24 cellular contexts compared by ENCODE assay signal in genomic region chr11:15569626-15570025, GRCh38.
A peak's percentile ranks its signal among the peaks of the same experiment; 100 is the strongest.
DNase-seq lines count a peak whose midpoint lies in the region; ATAC-seq and TF ChIP-seq lines count a peak whose summit lies in the region.
"Had no signal": no experiment of that assay in that cellular context is flagged by ENCODE, and none has a peak within 500 bp of the region (broad histone marks: within the 10 kb centered on the region; RNA-seq: fewer than 3 reads in every experiment).

No MANE protein-coding gene starts in this region.

- no peak overlapping the region for H3K9ac ChIP-seq in adipocyte (ENCODE audit: low read length)

- no peaks in the 10 kb centered on the region for H3K9me2 ChIP-seq in hepatocyte (replicated peaks; ENCODE audit: insufficient read depth)

- H4K20me1 ChIP-seq in hepatocyte (ENCODE audit: insufficient read depth, poor library complexity, severe bottlenecking), result no peaks in the 10 kb centered on the region

- 28 to 30% methylated on average over 5 of the region's 5 CpGs for WGBS in lung, 2 donors
- 58% methylated on average over 5 of the region's 5 CpGs for whole genome bisulfite sequencing in hepatocyte (ENCODE audit: low lambda C conversion rate, missing lambda C conversion rate)

- H3K36me3 ChIP-seq in adipocyte (ENCODE audit: control insufficient read depth, insufficient read depth, low read length, severe bottlenecking) (no peaks in the 10 kb centered on the region), lung (ENCODE audit: control insufficient read depth in 2 of 2, insufficient read depth in 2 of 2, low read length in 2 of 2) (no peaks in the 10 kb centered on the region), hepatocyte (replicated peaks; ENCODE audit: insufficient read depth, low read depth) (no peaks in the 10 kb centered on the region)
- H3K36me3 ChIP-seq: adrenal gland, HAP-1, prostate gland, transverse colon had no signal

- H3K4me1 ChIP-seq in adipocyte (ENCODE audit: control insufficient read depth, insufficient read depth, low read length) (no peaks in the 10 kb centered on the region), lung (ENCODE audit: control insufficient read depth in 2 of 2, insufficient read depth in 2 of 2, low read length in 2 of 2) (peaks cover 0 to 2% of the 10 kb centered on the region in 2 donors), hepatocyte (ENCODE audit: insufficient read depth) (no peaks in the 10 kb centered on the region)
- H3K4me1 ChIP-seq: adrenal gland, prostate gland, transverse colon had no signal

- H3K4me3 ChIP-seq in adipocyte (ENCODE audit: low read length) (no peak overlapping the region), lung (no peak overlapping the region), hepatocyte (no peak overlapping the region)
- H3K4me3 ChIP-seq: adrenal gland, HAP-1, prostate gland, smooth muscle cell, transverse colon had no signal

- no peaks in the 10 kb centered on the region for H3K9me3 Mint-ChIP-seq in activated T-helper 17 cell treated with anti-CD3 and anti-CD28 coated beads, Interleukin-2, amount 50 U/mL, for 72 hours
- H3K9me3 Mint-ChIP-seq in activated T-helper 2 cell treated with anti-CD3 and anti-CD28 coated beads, Interferon-gamma antibody, Interleukin-2, Interleukin-4, amounts not matched to agents 10 μg/mL and 5 μg/mL and 100 μg/mL, durations not matched to agents 14 hours and 24 hours and 36 hours, result peaks cover 3% of the 10 kb centered on the region
- H3K9me3 Mint-ChIP-seq: stimulated activated naive CD8-positive, alpha-beta T cell treated with anti-CD3 and anti-CD28 coated beads, Interleukin-15, amount 100 ng/mL, for 72 hours had no signal

- TF ChIP-seq CTCF in lung (IDR thresholded peaks at IDR 0.05; ENCODE audit: control extremely low read depth, extremely low read depth) (no peak), hepatocyte (IDR thresholded peaks at IDR 0.05; ENCODE audit: poor library complexity) (no peak)

- no peak overlapping the region for H3K27ac Mint-ChIP-seq in activated T-helper 17 cell treated with anti-CD3 and anti-CD28 coated beads, Interleukin-2, amount 50 U/mL, for 72 hours
- no peak overlapping the region for H3K27ac Mint-ChIP-seq in activated T-helper 2 cell treated with anti-CD3 and anti-CD28 coated beads, Interferon-gamma antibody, Interleukin-2, Interleukin-4, amounts not matched to agents 10 μg/mL and 5 μg/mL and 100 μg/mL, durations not matched to agents 14 hours and 24 hours and 36 hours
- H3K27ac Mint-ChIP-seq: CD4-positive, alpha-beta memory T cell; stimulated activated naive CD8-positive, alpha-beta T cell treated with anti-CD3 and anti-CD28 coated beads, Interleukin-15, amount 100 ng/mL, for 72 hours had no signal

- peak; percentile 12 for DNase-seq in Daoy (ENCODE audit: low read depth)
- peak; percentile 6 for DNase-seq in adipocyte (ENCODE audit: low read depth)
- peak; percentile 89 for DNase-seq in foreskin melanocyte
- DNase-seq in lung (ENCODE audit: low spot score), result no peak
- DNase-seq in hepatocyte (ENCODE audit: low spot score), result no peak
- no peak for DNase-seq in activated T-helper 2 cell treated with anti-CD3 and anti-CD28 coated beads, Interferon-gamma antibody, Interleukin-2, Interleukin-4, amounts not matched to agents 10 μg/mL and 5 μg/mL and 100 μg/mL, durations not matched to agents 14 hours and 24 hours and 36 hours (ENCODE audit: low spot score)
- DNase-seq: activated CD4-positive, alpha-beta T cell treated with anti-CD3 and anti-CD28 coated beads for 4 hours; activated gamma-delta T cell; CD4-positive, alpha-beta memory T cell; cerebellar nuclear complex; erythroblast; KG1; MV-4-11; NCI-H187 treated with DMSO at 0.1 percent for 48 hours; RPMI8226; stimulated activated CD4-positive, alpha-beta T cell treated with anti-CD3 and anti-CD28 coated beads, Interleukin-4, amount 100 ng/mL, for 4 hours; stimulated activated naive CD8-positive, alpha-beta T cell treated with anti-CD3 and anti-CD28 coated beads, Interleukin-15, amount 100 ng/mL, for 72 hours; transverse colon had no signal

- no peaks in the 10 kb centered on the region for H3K4me1 Mint-ChIP-seq in activated T-helper 17 cell treated with anti-CD3 and anti-CD28 coated beads, Interleukin-2, amount 50 U/mL, for 72 hours
- no peaks in the 10 kb centered on the region for H3K4me1 Mint-ChIP-seq in activated T-helper 2 cell treated with anti-CD3 and anti-CD28 coated beads, Interferon-gamma antibody, Interleukin-2, Interleukin-4, amounts not matched to agents 10 μg/mL and 5 μg/mL and 100 μg/mL, durations not matched to agents 14 hours and 24 hours and 36 hours (ENCODE audit: low read depth)
- H3K4me1 Mint-ChIP-seq: CD4-positive, alpha-beta memory T cell; stimulated activated naive CD8-positive, alpha-beta T cell treated with anti-CD3 and anti-CD28 coated beads, Interleukin-15, amount 100 ng/mL, for 72 hours had no signal

- H3K9me3 ChIP-seq in adipocyte (ENCODE audit: control insufficient read depth, low read length) (no peaks in the 10 kb centered on the region), lung (ENCODE audit: control insufficient read depth in 2 of 2, insufficient read depth in 1 of 2, low read length in 1 of 2) (no peaks in the 10 kb centered on the region), hepatocyte (ENCODE audit: low read depth) (no peaks in the 10 kb centered on the region)
- H3K9me3 ChIP-seq: adrenal gland, HAP-1, prostate gland, transverse colon had no signal

- no peaks in the 10 kb centered on the region for H3K36me3 Mint-ChIP-seq in activated T-helper 17 cell treated with anti-CD3 and anti-CD28 coated beads, Interleukin-2, amount 50 U/mL, for 72 hours (ENCODE audit: low read depth)
- no peaks in the 10 kb centered on the region for H3K36me3 Mint-ChIP-seq in activated T-helper 2 cell treated with anti-CD3 and anti-CD28 coated beads, Interferon-gamma antibody, Interleukin-2, Interleukin-4, amounts not matched to agents 10 μg/mL and 5 μg/mL and 100 μg/mL, durations not matched to agents 14 hours and 24 hours and 36 hours (ENCODE audit: low read depth)
- H3K36me3 Mint-ChIP-seq: CD4-positive, alpha-beta memory T cell had no signal

- peak; percentile 10 for ATAC-seq in lung (ENCODE audit: insufficient read depth, low FRiP score)
- ATAC-seq in activated T-helper 17 cell treated with anti-CD3 and anti-CD28 coated beads, Interleukin-2, amount 50 U/mL, for 72 hours (replicated peaks), result no peak
- ATAC-seq in GM21423 (IDR thresholded peaks at IDR 0.05; ENCODE audit: unreplicated experiment), result no peak
- ATAC-seq: stimulated activated naive CD8-positive, alpha-beta T cell treated with anti-CD3 and anti-CD28 coated beads, Interleukin-15, amount 100 ng/mL, for 72 hours had no signal

- H3K4me3 Mint-ChIP-seq in activated T-helper 17 cell treated with anti-CD3 and anti-CD28 coated beads, Interleukin-2, amount 50 U/mL, for 72 hours, result no peak overlapping the region
- no peak overlapping the region for H3K4me3 Mint-ChIP-seq in activated T-helper 2 cell treated with anti-CD3 and anti-CD28 coated beads, Interferon-gamma antibody, Interleukin-2, Interleukin-4, amounts not matched to agents 10 μg/mL and 5 μg/mL and 100 μg/mL, durations not matched to agents 14 hours and 24 hours and 36 hours (ENCODE audit: low read depth)
- H3K4me3 Mint-ChIP-seq: CD4-positive, alpha-beta memory T cell; stimulated activated naive CD8-positive, alpha-beta T cell treated with anti-CD3 and anti-CD28 coated beads, Interleukin-15, amount 100 ng/mL, for 72 hours had no signal

- H2AFZ ChIP-seq in hepatocyte, result no peak overlapping the region

- no peak overlapping the region for H3K4me2 ChIP-seq in hepatocyte
- H3K4me2 ChIP-seq: smooth muscle cell had no signal

- no peaks in the 10 kb centered on the region for H3K79me2 ChIP-seq in hepatocyte

- peaks cover 7% of the 10 kb centered on the region for H3K27me3 Mint-ChIP-seq in activated T-helper 17 cell treated with anti-CD3 and anti-CD28 coated beads, Interleukin-2, amount 50 U/mL, for 72 hours
- H3K27me3 Mint-ChIP-seq in activated T-helper 2 cell treated with anti-CD3 and anti-CD28 coated beads, Interferon-gamma antibody, Interleukin-2, Interleukin-4, amounts not matched to agents 10 μg/mL and 5 μg/mL and 100 μg/mL, durations not matched to agents 14 hours and 24 hours and 36 hours (ENCODE audit: low read depth), result no peaks in the 10 kb centered on the region

- H3K27ac ChIP-seq in lung (ENCODE audit: low read depth in 1 of 2, low read length in 1 of 2), result no peak overlapping the region
- no peak overlapping the region for H3K27ac ChIP-seq in hepatocyte
- H3K27ac ChIP-seq: adrenal gland, prostate gland, transverse colon had no signal

- intact Hi-C loops in activated T-helper 2 cell treated with anti-CD3 and anti-CD28 coated beads, Interferon-gamma antibody, Interleukin-2, Interleukin-4, amounts not matched to agents 10 μg/mL and 5 μg/mL and 100 μg/mL, durations not matched to agents 14 hours and 24 hours and 36 hours (cut with micrococcal nuclease), result no loop called here

- H3K27me3 ChIP-seq in adipocyte (replicated peaks; ENCODE audit: control insufficient read depth, insufficient read depth, low read length) (no peaks in the 10 kb centered on the region), lung (ENCODE audit: control insufficient read depth, insufficient read depth) (no peaks in the 10 kb centered on the region), hepatocyte (no peaks in the 10 kb centered on the region)
- H3K27me3 ChIP-seq: adrenal gland, transverse colon had no signal

Comparison
In these comparisons a context has a peak if more than half of its experiments do, and no peak if none do; other contexts are left out.
1. DNase-seq: peak in Daoy (single experiment), adipocyte (single experiment) and foreskin melanocyte (single experiment); none in lung (single experiment), hepatocyte (single experiment) and activated T-helper 2 cell treated with anti-CD3 and anti-CD28 coated beads, Interferon-gamma antibody, Interleukin-2, Interleukin-4, amounts not matched to agents 10 μg/mL and 5 μg/mL and 100 μg/mL, durations not matched to agents 14 hours and 24 hours and 36 hours (single experiment).